ENCODE assay signal across 1 cellular context in genomic region chr21:27269646-27270045, GRCh38.
TF ChIP-seq lines count a peak whose summit lies in the region.

No MANE protein-coding gene starts in this region.

TF ChIP-seq in GM23338, 12 proteins besides CTCF, POLR2A, EP300 and RAD21:
- TF ChIP-seq, protein P1, sequence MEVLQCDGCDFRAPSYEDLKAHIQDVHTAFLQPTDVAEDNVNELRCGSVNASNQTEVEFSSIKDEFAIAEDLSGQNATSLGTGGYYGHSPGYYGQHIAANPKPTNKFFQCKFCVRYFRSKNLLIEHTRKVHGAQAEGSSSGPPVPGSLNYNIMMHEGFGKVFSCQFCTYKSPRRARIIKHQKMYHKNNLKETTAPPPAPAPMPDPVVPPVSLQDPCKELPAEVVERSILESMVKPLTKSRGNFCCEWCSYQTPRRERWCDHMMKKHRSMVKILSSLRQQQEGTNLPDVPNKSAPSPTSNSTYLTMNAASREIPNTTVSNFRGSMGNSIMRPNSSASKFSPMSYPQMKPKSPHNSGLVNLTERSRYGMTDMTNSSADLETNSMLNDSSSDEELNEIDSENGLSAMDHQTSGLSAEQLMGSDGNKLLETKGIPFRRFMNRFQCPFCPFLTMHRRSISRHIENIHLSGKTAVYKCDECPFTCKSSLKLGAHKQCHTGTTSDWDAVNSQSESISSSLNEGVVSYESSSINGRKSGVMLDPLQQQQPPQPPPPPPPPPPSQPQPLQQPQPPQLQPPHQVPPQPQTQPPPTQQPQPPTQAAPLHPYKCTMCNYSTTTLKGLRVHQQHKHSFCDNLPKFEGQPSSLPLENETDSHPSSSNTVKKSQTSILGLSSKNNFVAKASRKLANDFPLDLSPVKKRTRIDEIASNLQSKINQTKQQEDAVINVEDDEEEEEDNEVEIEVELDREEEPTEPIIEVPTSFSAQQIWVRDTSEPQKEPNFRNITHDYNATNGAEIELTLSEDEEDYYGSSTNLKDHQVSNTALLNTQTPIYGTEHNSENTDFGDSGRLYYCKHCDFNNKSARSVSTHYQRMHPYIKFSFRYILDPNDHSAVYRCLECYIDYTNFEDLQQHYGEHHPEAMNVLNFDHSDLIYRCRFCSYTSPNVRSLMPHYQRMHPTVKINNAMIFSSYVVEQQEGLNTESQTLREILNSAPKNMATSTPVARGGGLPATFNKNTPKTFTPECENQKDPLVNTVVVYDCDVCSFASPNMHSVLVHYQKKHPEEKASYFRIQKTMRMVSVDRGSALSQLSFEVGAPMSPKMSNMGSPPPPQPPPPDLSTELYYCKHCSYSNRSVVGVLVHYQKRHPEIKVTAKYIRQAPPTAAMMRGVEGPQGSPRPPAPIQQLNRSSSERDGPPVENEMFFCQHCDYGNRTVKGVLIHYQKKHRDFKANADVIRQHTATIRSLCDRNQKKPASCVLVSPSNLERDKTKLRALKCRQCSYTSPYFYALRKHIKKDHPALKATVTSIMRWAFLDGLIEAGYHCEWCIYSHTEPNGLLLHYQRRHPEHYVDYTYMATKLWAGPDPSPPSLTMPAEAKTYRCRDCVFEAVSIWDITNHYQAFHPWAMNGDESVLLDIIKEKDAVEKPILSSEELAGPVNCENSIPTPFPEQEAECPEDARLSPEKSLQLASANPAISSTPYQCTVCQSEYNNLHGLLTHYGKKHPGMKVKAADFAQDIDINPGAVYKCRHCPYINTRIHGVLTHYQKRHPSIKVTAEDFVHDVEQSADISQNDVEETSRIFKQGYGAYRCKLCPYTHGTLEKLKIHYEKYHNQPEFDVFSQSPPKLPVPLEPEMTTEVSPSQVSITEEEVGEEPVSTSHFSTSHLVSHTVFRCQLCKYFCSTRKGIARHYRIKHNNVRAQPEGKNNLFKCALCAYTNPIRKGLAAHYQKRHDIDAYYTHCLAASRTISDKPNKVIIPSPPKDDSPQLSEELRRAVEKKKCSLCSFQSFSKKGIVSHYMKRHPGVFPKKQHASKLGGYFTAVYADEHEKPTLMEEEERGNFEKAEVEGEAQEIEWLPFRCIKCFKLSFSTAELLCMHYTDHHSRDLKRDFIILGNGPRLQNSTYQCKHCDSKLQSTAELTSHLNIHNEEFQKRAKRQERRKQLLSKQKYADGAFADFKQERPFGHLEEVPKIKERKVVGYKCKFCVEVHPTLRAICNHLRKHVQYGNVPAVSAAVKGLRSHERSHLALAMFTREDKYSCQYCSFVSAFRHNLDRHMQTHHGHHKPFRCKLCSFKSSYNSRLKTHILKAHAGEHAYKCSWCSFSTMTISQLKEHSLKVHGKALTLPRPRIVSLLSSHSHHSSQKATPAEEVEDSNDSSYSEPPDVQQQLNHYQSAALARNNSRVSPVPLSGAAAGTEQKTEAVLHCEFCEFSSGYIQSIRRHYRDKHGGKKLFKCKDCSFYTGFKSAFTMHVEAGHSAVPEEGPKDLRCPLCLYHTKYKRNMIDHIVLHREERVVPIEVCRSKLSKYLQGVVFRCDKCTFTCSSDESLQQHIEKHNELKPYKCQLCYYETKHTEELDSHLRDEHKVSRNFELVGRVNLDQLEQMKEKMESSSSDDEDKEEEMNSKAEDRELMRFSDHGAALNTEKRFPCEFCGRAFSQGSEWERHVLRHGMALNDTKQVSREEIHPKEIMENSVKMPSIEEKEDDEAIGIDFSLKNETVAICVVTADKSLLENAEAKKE (CRISPR knock-in tag; IDR thresholded peaks at IDR 0.05): 0 out of 2 replicates have a peak, but pooled peaks have one; percentile 20
- TF ChIP-seq NANOG (IDR thresholded peaks at IDR 0.05; ENCODE audit: borderline replicate concordance): no peak
